21 cellular contexts compared by ENCODE assay signal in the genomic region with DNA sequence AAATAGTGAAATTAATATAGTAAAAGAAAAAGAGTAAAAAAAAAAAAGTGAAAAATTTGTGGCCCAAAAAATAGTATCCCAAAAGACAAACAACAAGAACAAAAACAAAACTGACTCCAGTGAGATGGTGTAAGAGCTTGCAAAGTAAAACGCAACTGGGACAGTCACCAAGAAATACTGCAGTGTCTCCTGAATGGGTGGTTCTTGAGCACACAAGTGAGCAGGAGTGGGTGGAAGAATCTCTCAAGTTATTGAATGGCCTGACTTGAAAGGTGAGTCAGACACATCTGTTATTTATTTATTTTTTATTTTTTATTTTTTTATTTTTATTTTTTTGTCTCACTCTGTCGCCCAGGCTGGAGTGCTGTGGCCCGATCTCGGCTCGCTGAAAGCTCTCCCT. TPM values are rescaled to one million over a fixed set of nuclear protein-coding genes. Genes with fewer than 3 reads are reported as not detected.
DNase-seq lines count a peak whose midpoint lies in the region; ATAC-seq and TF ChIP-seq lines count a peak whose summit lies in the region.
"Had no signal": no experiment of that assay in that cellular context is flagged by ENCODE, and none has a peak within 500 bp of the region (broad histone marks: within the 10 kb centered on the region; RNA-seq: fewer than 3 reads in every experiment).

No MANE protein-coding gene starts in this region.

- H3K27me3 Mint-ChIP-seq in activated T-cell treated with anti-CD3 and anti-CD28 coated beads, Interleukin-2, amount 50 U/mL, for 4 hours (ENCODE audit: low read depth): no peaks in the 10 kb centered on the region
- H3K27me3 Mint-ChIP-seq in osteocyte (ENCODE audit: unreplicated experiment): no peaks in the 10 kb centered on the region

- no peak overlapping the region for H3K27ac Mint-ChIP-seq in osteocyte (ENCODE audit: unreplicated experiment)
- H3K27ac Mint-ChIP-seq: activated T-helper 2 cell treated with anti-CD3 and anti-CD28 coated beads, Interferon-gamma antibody, Interleukin-2, Interleukin-4, amounts not matched to agents 10 μg/mL and 5 μg/mL and 100 μg/mL, durations not matched to agents 14 hours and 24 hours and 36 hours had no signal

- H3K4me1 ChIP-seq in fibroblast of lung (ENCODE audit: control insufficient read depth, extremely low read depth, insufficient read depth, low read length) (no peaks in the 10 kb centered on the region), lower lobe of right lung (peaks cover 18% of the 10 kb centered on the region), left lung (peaks cover 0 to 22% of the 10 kb centered on the region in 2 donors)

- intact Hi-C loops in lower lobe of right lung (cut with DNase I): no loop called here
- intact Hi-C loops in left lung (cut with DNase I): no loop called here

- H3K4me3 Mint-ChIP-seq in activated T-cell treated with anti-CD3 and anti-CD28 coated beads, Interleukin-2, amount 50 U/mL, for 4 hours: peak overlapping the region; percentile 92
- peak overlapping the region; percentile 56 for H3K4me3 Mint-ChIP-seq in osteocyte (ENCODE audit: unreplicated experiment)

- H3K4me2 ChIP-seq in fibroblast of lung (ENCODE audit: extremely low read depth, insufficient read depth, low read length): no peak overlapping the region

- H3K9me3 ChIP-seq in fibroblast of lung (ENCODE audit: control insufficient read depth, insufficient read depth, low read depth, low read length) (no peaks in the 10 kb centered on the region), lower lobe of right lung (no peaks in the 10 kb centered on the region), left lung (peaks cover 0 to 30% of the 10 kb centered on the region in 2 donors)
- H3K9me3 ChIP-seq: ascending aorta had no signal

- H3K9me3 Mint-ChIP-seq in activated T-cell treated with anti-CD3 and anti-CD28 coated beads, Interleukin-2, amount 50 U/mL, for 4 hours: peaks cover 9% of the 10 kb centered on the region
- H3K9me3 Mint-ChIP-seq in osteocyte (ENCODE audit: unreplicated experiment): peaks cover 21% of the 10 kb centered on the region

- no peaks in the 10 kb centered on the region for H4K20me1 ChIP-seq in fibroblast of lung (ENCODE audit: control insufficient read depth, extremely low read depth, insufficient read depth, low read length)

- peaks cover 9% of the 10 kb centered on the region for H3K79me2 ChIP-seq in fibroblast of lung (ENCODE audit: control insufficient read depth, insufficient read depth, low read length)

- no peak for DNase-seq in activated T-cell treated with anti-CD3 and anti-CD28 coated beads, Interleukin-2, amount 50 U/mL, for 4 hours
- no peak for DNase-seq in activated T-cell treated with anti-CD3 and anti-CD28 coated beads for 4 hours
- peak; percentile 59 for DNase-seq in RKO (ENCODE audit: low spot score)
- DNase-seq in fibroblast of lung (ENCODE audit: low read depth in 2 of 2): peak; percentile 0 to 15
- DNase-seq in osteocyte (ENCODE audit: extremely low spot score, unreplicated experiment): no peak
- DNase-seq in lower lobe of right lung: no peak
- no peak for DNase-seq in left lung
- DNase-seq in COLO829 (ENCODE audit: low spot score): no peak
- DNase-seq: activated CD4-positive, alpha-beta T cell treated with anti-CD3 and anti-CD28 coated beads, Interleukin-2, amount 50 U/mL, for 4 hours; cortex of kidney; mucosa of descending colon; NCI-H1105; NCI-H69; psoas muscle; stimulated activated naive CD4-positive, alpha-beta T cell; trophoblast cell had no signal

- no peak overlapping the region for H3K27ac ChIP-seq in fibroblast of lung (ENCODE audit: insufficient read depth, low read length)
- no peak overlapping the region for H3K27ac ChIP-seq in lower lobe of right lung
- no peak overlapping the region for H3K27ac ChIP-seq in left lung
- H3K27ac ChIP-seq: ascending aorta, psoas muscle had no signal

- no peak overlapping the region for H3K4me3 ChIP-seq in fibroblast of lung (replicated peaks in 1 of 4; ENCODE audit: control extremely low read depth in 1 of 4, insufficient read depth in 1 of 4, low read depth in 3 of 4, low read length in 4 of 4)
- H3K4me3 ChIP-seq in lower lobe of right lung: no peak overlapping the region
- H3K4me3 ChIP-seq in left lung: no peak overlapping the region
- H3K4me3 ChIP-seq: mucosa of descending colon had no signal

- H3K9ac ChIP-seq in fibroblast of lung (ENCODE audit: insufficient read depth, low read length): no peak overlapping the region

- peaks cover 29% of the 10 kb centered on the region for H3K36me3 Mint-ChIP-seq in activated T-cell treated with anti-CD3 and anti-CD28 coated beads, Interleukin-2, amount 50 U/mL, for 4 hours (ENCODE audit: insufficient read depth)
- peaks cover 45% of the 10 kb centered on the region for H3K36me3 Mint-ChIP-seq in osteocyte (ENCODE audit: unreplicated experiment)

- TF ChIP-seq CTCF in fibroblast of lung (conservative IDR thresholded peaks at IDR 0.05 in 1 of 2, IDR thresholded peaks at IDR 0.05 in 1 of 2; ENCODE audit: low read depth in 1 of 2, low read length in 2 of 2) (no peak), osteocyte (IDR thresholded peaks at IDR 0.05) (no peak), lower lobe of right lung (IDR thresholded peaks at IDR 0.05) (no peak), left lung (IDR thresholded peaks at IDR 0.05) (no peak)

- H3K4me1 Mint-ChIP-seq in activated T-cell treated with anti-CD3 and anti-CD28 coated beads, Interleukin-2, amount 50 U/mL, for 4 hours (ENCODE audit: low read depth): peaks cover 40% of the 10 kb centered on the region
- H3K4me1 Mint-ChIP-seq in osteocyte (ENCODE audit: unreplicated experiment): peaks cover 26% of the 10 kb centered on the region

- H2AFZ ChIP-seq in fibroblast of lung (ENCODE audit: low read length): no peak overlapping the region

- H3K36me3 ChIP-seq in fibroblast of lung (ENCODE audit: control insufficient read depth, insufficient read depth, low read length): no peaks in the 10 kb centered on the region
- H3K36me3 ChIP-seq in lower lobe of right lung: peaks cover 5% of the 10 kb centered on the region
- H3K36me3 ChIP-seq in left lung: peaks cover 3 to 44% of the 10 kb centered on the region in 2 donors

- ATAC-seq in activated T-cell treated with anti-CD3 and anti-CD28 coated beads, Interleukin-2, amount 50 U/mL, for 4 hours: no peak
- ATAC-seq in lower lobe of right lung (no peak), left lung (no peak)
- ATAC-seq: K562, mucosa of descending colon, Panc1, psoas muscle, SK-N-SH treated with all-trans-retinoic acid at 6 μM for 48 hours had no signal

- H3K27me3 ChIP-seq in fibroblast of lung (ENCODE audit: control insufficient read depth, insufficient read depth, low read length) (no peaks in the 10 kb centered on the region), lower lobe of right lung (ENCODE audit: low read depth) (no peaks in the 10 kb centered on the region), left lung (no peaks in the 10 kb centered on the region)
- H3K27me3 ChIP-seq: ascending aorta had no signal

RNA-seq across cellular contexts. Expression of gene ZNF493, which starts 1.9 kb away (rescaled TPM):
- total RNA-seq in activated T-cell treated with anti-CD3 and anti-CD28 coated beads, Interleukin-2, amount 50 U/mL, for 4 hours: 10 to 100 TPM in 1 of 3 donors, 1 to 10 TPM in 2; 9.7 to 11.3 (median 10.0) TPM
- total RNA-seq in fibroblast of lung (24.7 and 32.4 TPM in 2 replicates), osteocyte (14.2 and 21.0 TPM in 2 replicates), lower lobe of right lung (37.1 TPM), left lung (10 to 100 TPM; 18.7 to 28.0 TPM)
- polyA plus RNA-seq in fibroblast of lung: 3.0 and 3.8 TPM in 2 replicates
- polyA plus RNA-seq in fibroblast of lung (2012): 1.9 and 2.0 TPM in 2 replicates
- polyA minus RNA-seq in fibroblast of lung (ENCODE audit: low replicate concordance): 3.5 and 10.7 TPM in 2 replicates

RNA-seq across cellular contexts. Expression of gene ZNF738, which starts 40.1 kb away (rescaled TPM):
- total RNA-seq in activated T-cell treated with anti-CD3 and anti-CD28 coated beads, Interleukin-2, amount 50 U/mL, for 4 hours: 1 to 10 TPM; 6.9 to 9.2 (median 7.1) TPM
- total RNA-seq in fibroblast of lung (2.1 and 3.8 TPM in 2 replicates), osteocyte (6.9 and 7.1 TPM in 2 replicates), lower lobe of right lung (5.7 TPM), left lung (1 to 10 TPM; 7.2 to 8.3 TPM)
- polyA plus RNA-seq in fibroblast of lung: 4.9 and 6.3 TPM in 2 replicates
- polyA plus RNA-seq in fibroblast of lung (2012): 3.2 and 3.9 TPM in 2 replicates
- 0.85 and 2.0 TPM in 2 replicates for polyA minus RNA-seq in fibroblast of lung (ENCODE audit: low replicate concordance)

Comparison
In these comparisons a context has a peak if more than half of its experiments do, and no peak if none do; other contexts are left out.
1. DNase-seq: peak in RKO (single experiment) and fibroblast of lung (2 of 2); none in activated T-cell treated with anti-CD3 and anti-CD28 coated beads, Interleukin-2, amount 50 U/mL, for 4 hours (single experiment), activated T-cell treated with anti-CD3 and anti-CD28 coated beads for 4 hours (single experiment), osteocyte (single experiment), lower lobe of right lung (single experiment), left lung (0 of 2) and COLO829 (single experiment).